In genomic region chr10:118107040-118107439, GRCh38 we compare ENCODE assay signal across 23 cellular contexts.
DNase-seq lines count a peak whose midpoint lies in the region; ATAC-seq, FAIRE-seq and TF ChIP-seq lines count a peak whose summit lies in the region.
"Had no signal": no experiment of that assay in that cellular context is flagged by ENCODE, and none has a peak within 500 bp of the region (broad histone marks: within the 10 kb centered on the region; RNA-seq: fewer than 3 reads in every experiment).

No MANE protein-coding gene starts in this region.

- no peak for TF ChIP-seq EP300 in K562 (IDR thresholded peaks at IDR 0.05; ENCODE audit: low read length)

- ATAC-seq in K562 (no peak), foreskin keratinocyte (peak; percentile 70), HG03159 (IDR thresholded peaks at IDR 0.05; ENCODE audit: unreplicated experiment) (no peak)

- H2AFZ ChIP-seq in K562 (ENCODE audit: low read depth, low read length), result peak overlapping the region; percentile 16

- CTCF ChIA-PET in K562 (lab: Yijun Ruan, JAX; ENCODE audit: low intra/inter-chr PET ratio), result no interaction called here

- H3K9ac ChIP-seq in K562 (ENCODE audit: insufficient read depth in 1 of 2, low read depth in 2 of 2, low read length in 2 of 2), result no peak overlapping the region
- H3K9ac ChIP-seq: BLaER1 treated with 17β-estradiol and CSF1 and Interleukin-3, amounts not matched to agents 10 nM and 100 nM; KMS-11; SK-N-SH had no signal

- H3K4me2 ChIP-seq in K562 (ENCODE audit: insufficient read depth, low read length), result no peak overlapping the region
- H3K4me2 ChIP-seq: KMS-11, SK-N-SH had no signal

- peak; percentile 3 for DNase-seq in LHCN-M2 (ENCODE audit: low read depth)
- DNase-seq in K562 (ENCODE audit: extremely low read depth in 1 of 4, low spot score in 3 of 4), result no peak
- peak; percentile 23 to 41 for DNase-seq in foreskin keratinocyte
- no peak for DNase-seq in activated effector memory CD4-positive, alpha-beta T cell treated with anti-CD3 and anti-CD28 coated beads, Interleukin-2, amount 50 U/mL, for 16 hours
- no peak for DNase-seq in MV-4-11 (lab: John Stamatoyannopoulos, UW)
- no peak for DNase-seq in NCI-H510A (lab: John Stamatoyannopoulos, UW)
- DNase-seq: COR-L47, GDM1, H7, NCI-H1105, NCI-H1436 treated with DMSO at 0.1 percent for 48 hours, NCI-H187 treated with DMSO at 0.1 percent for 48 hours, NCI-H345, NCI-H748 treated with DMSO at 0.1 percent for 48 hours, SK-N-SH, SW 1271 had no signal

- TF ChIP-seq POLR2A in K562 (conservative IDR thresholded peaks at IDR 0.05), result no peak

- in situ Hi-C loops in K562 (cut with MboI), result no loop called here

- no peaks in the 10 kb centered on the region for H3K9me1 ChIP-seq in K562 (ENCODE audit: control insufficient read depth, insufficient read depth, low read length)

- POLR2A ChIA-PET in K562 (lab: Yijun Ruan, JAX), result no interaction called here

- no peaks in the 10 kb centered on the region for H3K36me3 ChIP-seq in K562 (ENCODE audit: control insufficient read depth, insufficient read depth, low read length)
- H3K36me3 ChIP-seq: BLaER1 treated with 17β-estradiol and CSF1 and Interleukin-3, amounts not matched to agents 10 nM and 100 nM had no signal

- no peak overlapping the region for H3K4me3 ChIP-seq in K562
- H3K4me3 ChIP-seq: BLaER1 treated with 17β-estradiol and CSF1 and Interleukin-3, amounts not matched to agents 10 nM and 100 nM had no signal

- TF ChIP-seq CTCF in C4-2B (conservative IDR thresholded peaks at IDR 0.05) (0 out of 2 replicates have a peak, but pooled peaks have one; percentile 1), K562 (IDR thresholded peaks at IDR 0.05 in 2 of 3, conservative IDR thresholded peaks at IDR 0.05 in 1 of 3; ENCODE audit: insufficient read depth in 2 of 3, low read depth in 1 of 3, low read length in 3 of 3) (no peak), foreskin keratinocyte (conservative IDR thresholded peaks at IDR 0.05) (no peak)

- TF ChIP-seq RAD21 in K562 (CRISPR knock-in tag; conservative IDR thresholded peaks at IDR 0.05 in 1 of 2, IDR thresholded peaks at IDR 0.05 in 1 of 2), result no peak

- H3K79me2 ChIP-seq in K562 (ENCODE audit: control insufficient read depth, insufficient read depth, low read length), result no peaks in the 10 kb centered on the region

- no peaks in the 10 kb centered on the region for H3K9me3 ChIP-seq in K562 (replicated peaks; ENCODE audit: control insufficient read depth, insufficient read depth, low read depth, low read length)
- H3K9me3 ChIP-seq: BLaER1 treated with 17β-estradiol and CSF1 and Interleukin-3, amounts not matched to agents 10 nM and 100 nM; SK-N-SH had no signal

- H4K20me1 ChIP-seq in K562 (replicated peaks; ENCODE audit: control insufficient read depth, insufficient read depth, low read length), result no peaks in the 10 kb centered on the region
- H4K20me1 ChIP-seq: BLaER1 treated with 17β-estradiol and CSF1 and Interleukin-3, amounts not matched to agents 10 nM and 100 nM had no signal

- no peak for FAIRE-seq in K562 (lab: Jason Lieb, UNC)
- FAIRE-seq: A204.1, GM18507, RCC 7860 had no signal

- intact Hi-C loops in K562 (cut with micrococcal nuclease), result no loop called here

- H3K27ac ChIP-seq in C4-2B (no peak overlapping the region), K562 (ENCODE audit: extremely low read depth, low read depth, low read length) (no peak overlapping the region), foreskin keratinocyte (no peak overlapping the region)
- H3K27ac ChIP-seq: BLaER1 treated with 17β-estradiol and CSF1 and Interleukin-3, amounts not matched to agents 10 nM and 100 nM; KMS-11 had no signal

- BruUV-seq in K562 (replicated peaks; lab: Mats Ljungman, UMichigan), result no TSS peak

- 75% methylated on average over 1 of the region's 1 CpG for WGBS in K562 (ENCODE audit: insufficient coverage, low coverage, missing lambda C conversion rate)

- H3K4me1 ChIP-seq in K562 (replicated peaks in 1 of 2; ENCODE audit: control insufficient read depth in 2 of 2, insufficient read depth in 2 of 2, low read length in 2 of 2) (peaks cover 0 to 17% of the 10 kb centered on the region in 2 experiments; a peak in 4 of 5 replicates), foreskin keratinocyte (peaks cover 15% of the 10 kb centered on the region)

- H3K27me3 ChIP-seq in K562 (ENCODE audit: control insufficient read depth in 2 of 2, insufficient read depth in 2 of 2, low read length in 2 of 2), result no peaks in the 10 kb centered on the region; a peak in 1 of 5 replicates
- H3K27me3 ChIP-seq in foreskin keratinocyte, result peaks cover 7% of the 10 kb centered on the region
- H3K27me3 ChIP-seq: BLaER1 treated with 17β-estradiol and CSF1 and Interleukin-3, amounts not matched to agents 10 nM and 100 nM had no signal

TF ChIP-seq in K562, 482 proteins besides CTCF, POLR2A, EP300 and RAD21:
- TF ChIP-seq ZNF134 (CRISPR knock-in tag; conservative IDR thresholded peaks at IDR 0.05), result no peak

Comparison
In these comparisons a context has a peak if more than half of its experiments do, and no peak if none do; other contexts are left out.
1. DNase-seq: peak in LHCN-M2 (single experiment) and foreskin keratinocyte (2 of 2); none in K562 (0 of 4), activated effector memory CD4-positive, alpha-beta T cell treated with anti-CD3 and anti-CD28 coated beads, Interleukin-2, amount 50 U/mL, for 16 hours (single experiment), MV-4-11 (single experiment) and NCI-H510A (single experiment).